In genomic region chr4:98613453-98614075, GRCh38 we compare ENCODE assay signal across 1 cellular context.
TF ChIP-seq lines count a peak whose summit lies in the region.

No MANE protein-coding gene starts in this region.

TF ChIP-seq in HEK293, 187 proteins besides CTCF, POLR2A, EP300 and RAD21 (continued from another document):
- TF ChIP-seq ZNF398 (tag by site-specific recombination; IDR thresholded peaks at IDR 0.05) (peak; percentile 74; the same call in 1 of the 2 replicates), ZNF362 (tag by site-specific recombination; IDR thresholded peaks at IDR 0.05) (peak; percentile 70), ZNF214 (tag by site-specific recombination; IDR thresholded peaks at IDR 0.05; ENCODE audit: borderline replicate concordance) (no peak), ZBTB44 (tag by site-specific recombination; IDR thresholded peaks at IDR 0.05) (peak; percentile 49; the same call in 1 of the 2 replicates), PRDM10 (tag by site-specific recombination; IDR thresholded peaks at IDR 0.05) (peak; percentile 58), ZNF76 (tag by site-specific recombination; IDR thresholded peaks at IDR 0.05; ENCODE audit: borderline replicate concordance, low read depth) (peak; percentile 44; the same call in 1 of the 2 replicates), FEZF1 (tag by site-specific recombination; IDR thresholded peaks at IDR 0.05) (peak; percentile 90)
